Comparison of ENCODE assay signal across 24 cellular contexts in the genomic region with DNA sequence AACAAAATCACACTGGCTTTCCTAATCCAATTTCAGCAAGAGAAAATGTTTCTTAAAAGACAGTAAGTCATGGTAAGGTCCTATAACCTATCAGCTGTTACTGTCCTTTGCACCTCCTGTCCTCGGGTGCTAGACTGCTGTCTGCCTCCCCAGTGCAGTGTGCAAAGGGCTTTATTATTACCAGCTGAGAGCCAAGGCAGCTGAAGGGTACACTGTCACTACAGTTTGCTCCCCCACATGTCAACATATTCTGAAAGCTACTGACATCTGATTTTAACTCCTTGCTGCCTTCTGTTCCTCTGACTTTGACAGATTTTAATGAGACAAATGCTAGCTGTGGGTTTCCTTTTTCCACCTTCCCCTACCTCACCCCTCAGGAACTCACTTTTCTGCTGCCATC.
"Had no signal": no experiment of that assay in that cellular context is flagged by ENCODE, and none has a peak within 500 bp of the region (broad histone marks: within the 10 kb centered on the region; RNA-seq: fewer than 3 reads in every experiment).

No MANE protein-coding gene starts in this region.

- H3K36me3 ChIP-seq: gastrocnemius medialis, right lobe of liver, transverse colon had no signal

- ATAC-seq: activated CD4-positive, CD25-positive, alpha-beta regulatory T cell treated with anti-CD3 and anti-CD28 coated beads, Interleukin-2, amount 50 U/mL, for 24 hours; gastrocnemius medialis; natural killer cell; right lobe of liver; stimulated activated naive CD8-positive, alpha-beta T cell treated with anti-CD3 and anti-CD28 coated beads, Interleukin-15, Interleukin-2, amounts not matched to agents 100 U/mL and 50 U/mL, for 24 hours had no signal

- H3K36me3 Mint-ChIP-seq: natural killer cell had no signal

- H3K27me3 Mint-ChIP-seq: activated T-cell treated with anti-CD3 and anti-CD28 coated beads, Interleukin-2, amount 50 U/mL, for 24 hours had no signal

- H3K9me3 Mint-ChIP-seq: activated T-cell treated with anti-CD3 and anti-CD28 coated beads, Interleukin-2, amount 50 U/mL, for 24 hours; natural killer cell had no signal

- H3K27ac Mint-ChIP-seq: activated naive CD4-positive, alpha-beta T cell treated with anti-CD3 and anti-CD28 coated beads, Interleukin-2, amount 10 ng/mL, durations not matched to agents 7 days and 5 days; activated T-cell treated with anti-CD3 and anti-CD28 coated beads, Interleukin-2, amount 50 U/mL, for 24 hours; natural killer cell; T-helper 1 cell treated with Interleukin-12 subunit alpha and Interleukin-12 subunit beta and Interleukin-4 antibody, amounts not matched to agents 30 μg/mL and 1 μg/mL, for 36 hours had no signal

- H3K27ac ChIP-seq: gastrocnemius medialis, right lobe of liver, skin epidermis, testis, transverse colon, VCaP had no signal

- H3K27me3 ChIP-seq: gastrocnemius medialis, right lobe of liver, testis, transverse colon had no signal

- DNase-seq: activated CD4-positive, alpha-beta T cell treated with anti-CD3 and anti-CD28 coated beads for 48 hours; activated CD4-positive, alpha-beta T cell treated with anti-CD3 and anti-CD28 coated beads, Interleukin-2, amount 50 U/mL, for 48 hours; activated CD8-positive, alpha-beta memory T cell treated with anti-CD3 and anti-CD28 coated beads, Interleukin-2, amount 50 U/mL, for 48 hours; activated gamma-delta T cell; activated naive CD4-positive, alpha-beta T cell treated with anti-CD3 and anti-CD28 coated beads, Interleukin-2, amount 10 ng/mL, durations not matched to agents 7 days and 5 days; activated T-cell treated with anti-CD3 and anti-CD28 coated beads, Interleukin-2, amount 50 U/mL, for 24 hours; amygdala; caudate nucleus; cortex of kidney; gastrocnemius medialis; hippocampal formation; natural killer cell; posterior cingulate gyrus; right lobe of liver; stimulated activated CD4-positive, alpha-beta T cell treated with anti-CD3 and anti-CD28 coated beads, Interleukin-12 subunit alpha, Interleukin-12 subunit beta, amount 100 ng/mL, for 4 hours; stimulated activated CD4-positive, alpha-beta T cell treated with anti-CD3 and anti-CD28 coated beads, Interleukin-4, amount 100 ng/mL, for 1 hour; stimulated activated naive CD8-positive, alpha-beta T cell treated with anti-CD3 and anti-CD28 coated beads, Interleukin-15, Interleukin-2, amounts not matched to agents 100 U/mL and 50 U/mL, for 24 hours; T-helper 9 cell; testis; transverse colon had no signal

- H3K4me3 Mint-ChIP-seq: activated naive CD4-positive, alpha-beta T cell treated with anti-CD3 and anti-CD28 coated beads, Interleukin-2, amount 10 ng/mL, durations not matched to agents 7 days and 5 days; activated T-cell treated with anti-CD3 and anti-CD28 coated beads, Interleukin-2, amount 50 U/mL, for 24 hours; natural killer cell; T-helper 1 cell treated with Interleukin-12 subunit alpha and Interleukin-12 subunit beta and Interleukin-4 antibody, amounts not matched to agents 30 μg/mL and 1 μg/mL, for 36 hours had no signal

- H3K9me3 ChIP-seq: gastrocnemius medialis, right lobe of liver, testis, transverse colon had no signal

- H3K4me3 ChIP-seq: gastrocnemius medialis, right lobe of liver, skin epidermis, testis, transverse colon had no signal

- H3K4me1 ChIP-seq: gastrocnemius medialis, right lobe of liver, testis, transverse colon had no signal

- H3K4me1 Mint-ChIP-seq: natural killer cell had no signal
